In genomic region chr2:25453199-25453903, GRCh38 we compare ENCODE assay signal across 9 cellular contexts.
DNase-seq lines count a peak whose midpoint lies in the region; ATAC-seq and TF ChIP-seq lines count a peak whose summit lies in the region.
"Had no signal": no experiment of that assay in that cellular context is flagged by ENCODE, and none has a peak within 500 bp of the region (broad histone marks: within the 10 kb centered on the region; RNA-seq: fewer than 3 reads in every experiment).

No MANE protein-coding gene starts in this region.

- CTCF ChIA-PET in GM10248 (lab: Yijun Ruan, JAX) = interaction anchor here (0.8 to 2.3 kb wide), 14 partner anchors 11 to 177 kb away, joined by 3 to 7 read pairs (median 4); no protein-coding TSS in a partner anchor
- CTCF ChIA-PET in CD8-positive, alpha-beta T cell (lab: Charles Lee) = no interaction called here

- H3K9me3 ChIP-seq in CD8-positive, alpha-beta T cell (ENCODE audit: low read length) = no peaks in the 10 kb centered on the region

- no peak overlapping the region for H3K27ac Mint-ChIP-seq in CD8-positive, alpha-beta T cell

- H3K4me1 Mint-ChIP-seq in CD8-positive, alpha-beta T cell (ENCODE audit: low read depth) = no peaks in the 10 kb centered on the region

- H3K4me3 Mint-ChIP-seq in CD8-positive, alpha-beta T cell = no peak overlapping the region

- no peaks in the 10 kb centered on the region for H3K9me3 Mint-ChIP-seq in CD8-positive, alpha-beta T cell

- TF ChIP-seq CTCF in GM10248 (IDR thresholded peaks at IDR 0.05; ENCODE audit: control extremely low read depth, extremely low read depth, low read depth, missing control alignments) = no peak
- no peak for TF ChIP-seq CTCF in CD8-positive, alpha-beta T cell (IDR thresholded peaks at IDR 0.05)

- H3K36me3 ChIP-seq in CD8-positive, alpha-beta T cell (ENCODE audit: insufficient read depth, low read length) = no peaks in the 10 kb centered on the region

- H3K36me3 Mint-ChIP-seq in CD8-positive, alpha-beta T cell = peaks cover 39% of the 10 kb centered on the region

- no peaks in the 10 kb centered on the region for H3K27me3 ChIP-seq in CD8-positive, alpha-beta T cell (ENCODE audit: insufficient read depth, low read length)

- no peak overlapping the region for H3K27ac ChIP-seq in CD8-positive, alpha-beta T cell (ENCODE audit: low read depth, low read length)

- POLR2A ChIA-PET in GM10248 (lab: Yijun Ruan, JAX) = interaction anchor here (0.6 kb wide), 1 partner anchor 35 kb away, joined by 3 read pairs; no protein-coding TSS in a partner anchor
- POLR2A ChIA-PET in CD8-positive, alpha-beta T cell (lab: Charles Lee) = interaction anchor here (1.0 kb wide), 1 partner anchor 64 kb away, joined by 3 read pairs; no protein-coding TSS in a partner anchor

- no peak overlapping the region for H3K4me3 ChIP-seq in CD8-positive, alpha-beta T cell (ENCODE audit: low read depth, low read length)

- no peaks in the 10 kb centered on the region for H3K4me1 ChIP-seq in CD8-positive, alpha-beta T cell (ENCODE audit: insufficient read depth, low read length)

- ATAC-seq in GM19468 (IDR thresholded peaks at IDR 0.05; ENCODE audit: extremely low read depth, unreplicated experiment) = peak; percentile 66
- peak; percentile 69 for ATAC-seq in HG03469 (IDR thresholded peaks at IDR 0.05; ENCODE audit: unreplicated experiment)
- no peak for ATAC-seq in CD8-positive, alpha-beta T cell

- intact Hi-C loops in CD8-positive, alpha-beta T cell (cut with DNase I, micrococcal nuclease) = no loop called here

- no peaks in the 10 kb centered on the region for H3K27me3 Mint-ChIP-seq in CD8-positive, alpha-beta T cell (ENCODE audit: low read depth)

- DNase-seq in GM10248 (ENCODE audit: extremely low spot score) = peak; percentile 73
- peak; percentile 53 for DNase-seq in fibroblast of peridontal ligament (ENCODE audit: extremely low read depth)
- no peak for DNase-seq in HuH-7 (ENCODE audit: low spot score)
- no peak for DNase-seq in NCI-H2196 treated with DMSO at 0.1 percent for 48 hours (lab: John Stamatoyannopoulos, UW; ENCODE audit: unreplicated experiment)
- no peak for DNase-seq in CD8-positive, alpha-beta T cell
- no peak for DNase-seq in NCI-H1436 treated with DMSO at 0.1 percent for 48 hours (lab: John Stamatoyannopoulos, UW)
- DNase-seq: NCI-H1105 had no signal

Comparison
In these comparisons a context has a peak if more than half of its experiments do, and no peak if none do; other contexts are left out.
1. DNase-seq: peak in GM10248 (single experiment) and fibroblast of peridontal ligament (single experiment); none in HuH-7 (single experiment), NCI-H2196 treated with DMSO at 0.1 percent for 48 hours (single experiment), CD8-positive, alpha-beta T cell (0 of 7) and NCI-H1436 treated with DMSO at 0.1 percent for 48 hours (single experiment).